16 cellular contexts compared by ENCODE assay signal in genomic region chr5:71882826-71883744, GRCh38.
DNase-seq lines count a peak whose midpoint lies in the region.
"Had no signal": no experiment of that assay in that cellular context is flagged by ENCODE, and none has a peak within 500 bp of the region (broad histone marks: within the 10 kb centered on the region; RNA-seq: fewer than 3 reads in every experiment).

No MANE protein-coding gene starts in this region.

- DNase-seq in NCI-H82 (lab: John Stamatoyannopoulos, UW) (peak; percentile 34), NCI-H82 treated with DMSO at 0.1 percent for 48 hours (lab: John Stamatoyannopoulos, UW; ENCODE audit: unreplicated experiment) (no peak), SJSA1 (ENCODE audit: low read depth in 1 of 2, low spot score in 2 of 2) (peak; percentile 89 to 90), fibroblast of the conjunctiva (ENCODE audit: low read depth) (peak; percentile 20), smooth muscle cell of the brain vasculature (ENCODE audit: low read depth, low spot score) (peak; percentile 15), SW 1271 (lab: John Stamatoyannopoulos, UW) (no peak), DMS79 treated with DMSO at 0.1 percent for 48 hours (lab: John Stamatoyannopoulos, UW) (no peak), 8988T (no peak)
- DNase-seq: activated CD4-positive, alpha-beta T cell treated with anti-CD3 and anti-CD28 coated beads, Interleukin-2, amount 10 ng/mL, durations not matched to agents 7 days and 5 days; AML-193; central memory CD4-positive, alpha-beta T cell; erythroblast; NCI-H1092 treated with DMSO at 0.1 percent for 48 hours; NK-92 treated with Interleukin-12 subunit alpha and Interleukin-12 subunit beta, amount 100 ng/mL, for 24 hours; spleen; uterus had no signal

- H3K9me3 ChIP-seq in SJSA1 (replicated peaks) = no peaks in the 10 kb centered on the region
- H3K9me3 ChIP-seq: spleen, uterus had no signal

- no peaks in the 10 kb centered on the region for H3K27me3 ChIP-seq in SJSA1 (replicated peaks)
- H3K27me3 ChIP-seq: uterus had no signal

- no peak overlapping the region for H3K4me3 ChIP-seq in SJSA1
- H3K4me3 ChIP-seq: spleen, uterus had no signal

- H3K27ac ChIP-seq in SJSA1 = peak overlapping the region; percentile 82
- H3K27ac ChIP-seq: spleen, uterus had no signal

- peaks cover 43% of the 10 kb centered on the region for H3K4me1 ChIP-seq in SJSA1 (replicated peaks)
- H3K4me1 ChIP-seq: spleen, uterus had no signal

- no peaks in the 10 kb centered on the region for H3K36me3 ChIP-seq in SJSA1
- H3K36me3 ChIP-seq: spleen, uterus had no signal

Comparison
In these comparisons a context has a peak if more than half of its experiments do, and no peak if none do; other contexts are left out.
1. DNase-seq: peak in NCI-H82 (single experiment), SJSA1 (2 of 2), fibroblast of the conjunctiva (single experiment) and smooth muscle cell of the brain vasculature (single experiment); none in NCI-H82 treated with DMSO at 0.1 percent for 48 hours (single experiment), SW 1271 (0 of 2), DMS79 treated with DMSO at 0.1 percent for 48 hours (single experiment) and 8988T (single experiment).